24 cellular contexts compared by ENCODE assay signal in the genomic region with DNA sequence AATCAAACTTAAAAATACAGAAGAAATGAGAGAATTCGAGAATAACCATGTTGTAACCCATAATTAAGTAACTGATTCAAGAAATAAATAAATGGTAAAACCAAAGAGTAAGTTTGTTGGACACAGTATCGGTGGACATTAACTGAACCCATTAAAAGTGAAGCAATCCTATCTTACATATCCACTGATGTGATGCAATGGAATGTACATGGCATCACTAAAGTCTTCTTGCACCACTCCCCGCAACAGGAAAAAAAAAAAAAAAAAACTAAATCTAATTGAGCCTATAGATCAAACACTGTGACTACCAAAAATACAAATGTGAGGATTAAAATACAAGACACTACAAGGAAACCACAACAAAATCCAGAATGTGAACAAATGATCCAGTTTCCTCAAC.
"Had no signal": no experiment of that assay in that cellular context is flagged by ENCODE, and none has a peak within 500 bp of the region (broad histone marks: within the 10 kb centered on the region; RNA-seq: fewer than 3 reads in every experiment).

No MANE protein-coding gene starts in this region.

- H3K4me3 Mint-ChIP-seq: activated B cell treated with CpG ODN at 0.5 μM for 24 hours; activated naive CD8-positive, alpha-beta T cell treated with anti-CD3 and anti-CD28 coated beads for 36 hours; naive B cell; neural progenitor cell; stimulated activated memory B cell treated with anti-CD40 and anti-IgM and Interleukin-4, amounts not matched to agents 10 μg/mL and 1 μg/mL and 100 μg/mL, for 72 hours had no signal

- H3K4me1 Mint-ChIP-seq: neural progenitor cell had no signal

- DNase-seq: activated B cell treated with CpG ODN at 0.5 μM for 24 hours; activated CD4-positive, alpha-beta T cell treated with anti-CD3 and anti-CD28 coated beads for 4 hours; activated CD4-positive, alpha-beta T cell treated with anti-CD3 and anti-CD28 coated beads, Interleukin-2, amount 50 U/mL, for 48 hours; activated naive CD4-positive, alpha-beta T cell treated with Interleukin-2 at 50 U/mL for 16 hours; activated naive CD8-positive, alpha-beta T cell treated with anti-CD3 and anti-CD28 coated beads for 36 hours; activated T-cell treated with anti-CD3 and anti-CD28 coated beads, Interleukin-2, amount 50 U/mL, for 48 hours; amniotic stem cell; glutamatergic neuron; immature natural killer cell; kidney glomerular epithelial cell; left lung; naive B cell; stimulated activated CD4-positive, alpha-beta T cell treated with anti-CD3 and anti-CD28 coated beads, Interleukin-15, amount 100 ng/mL, for 24 hours; stomach; T1000 had no signal

- H3K27me3 Mint-ChIP-seq: activated B cell treated with CpG ODN at 0.5 μM for 24 hours; activated naive CD8-positive, alpha-beta T cell treated with anti-CD3 and anti-CD28 coated beads for 36 hours; naive B cell; stimulated activated memory B cell treated with anti-CD40 and anti-IgM and Interleukin-4, amounts not matched to agents 10 μg/mL and 1 μg/mL and 100 μg/mL, for 72 hours had no signal

- ATAC-seq: left lung; sciatic nerve; stimulated activated memory B cell treated with anti-CD40 and anti-IgM and Interleukin-4, amounts not matched to agents 10 μg/mL and 1 μg/mL and 100 μg/mL, for 72 hours had no signal

- H3K27ac Mint-ChIP-seq: activated B cell treated with CpG ODN at 0.5 μM for 24 hours; activated naive CD8-positive, alpha-beta T cell treated with anti-CD3 and anti-CD28 coated beads for 36 hours; neural progenitor cell; stimulated activated memory B cell treated with anti-CD40 and anti-IgM and Interleukin-4, amounts not matched to agents 10 μg/mL and 1 μg/mL and 100 μg/mL, for 72 hours had no signal

- H3K4me3 ChIP-seq: cardiac muscle cell, hepatocyte, left lung, lung, neural progenitor cell, smooth muscle cell, stomach, suprapubic skin, tibial nerve had no signal
